In genomic region chr5:124599048-124599973, GRCh38 we compare ENCODE assay signal across 1 cellular context.
TF ChIP-seq lines count a peak whose summit lies in the region.

No MANE protein-coding gene starts in this region.

TF ChIP-seq in SK-N-SH treated with all-trans-retinoic acid at 6 μM for 48 hours, 23 proteins besides CTCF, POLR2A, EP300 and RAD21 (continued from another document):
- peak; percentile 69; the same call in 1 of the 2 replicates for TF ChIP-seq CSRNP3 (CRISPR knock-in tag; IDR thresholded peaks at IDR 0.05)
- TF ChIP-seq ZNF8 (CRISPR knock-in tag; IDR thresholded peaks at IDR 0.05), result no peak
